ENCODE assay signal across 19 cellular contexts in genomic region chr2:135629520-135629919, GRCh38.
"Had no signal": no experiment of that assay in that cellular context is flagged by ENCODE, and none has a peak within 500 bp of the region (broad histone marks: within the 10 kb centered on the region; RNA-seq: fewer than 3 reads in every experiment).

No MANE protein-coding gene starts in this region.

- DNase-seq: Kasumi-1, MM.1S, NCI-H1092 treated with DMSO at 0.1 percent for 48 hours, NCI-H1436, NCI-H187, NCI-H2029, NCI-H2081 treated with DMSO at 0.1 percent for 48 hours, NCI-H2171, NCI-H226, NCI-H446, NCI-H510A, NCI-H524 treated with DMSO at 0.1 percent for 48 hours, NCI-H69, NCI-H774, SHP77, SK-N-SH had no signal

- H3K4me2 ChIP-seq: KMS-11, SK-N-SH had no signal

- H3K27ac ChIP-seq: KMS-11, RWPE1 had no signal

- H3K4me3 ChIP-seq: K562 had no signal

- H3K9me3 ChIP-seq: SK-N-SH had no signal

- H3K9ac ChIP-seq: KMS-11, SK-N-SH had no signal

- FAIRE-seq: K562 had no signal
